ENCODE assay signal across 11 cellular contexts in the genomic region with DNA sequence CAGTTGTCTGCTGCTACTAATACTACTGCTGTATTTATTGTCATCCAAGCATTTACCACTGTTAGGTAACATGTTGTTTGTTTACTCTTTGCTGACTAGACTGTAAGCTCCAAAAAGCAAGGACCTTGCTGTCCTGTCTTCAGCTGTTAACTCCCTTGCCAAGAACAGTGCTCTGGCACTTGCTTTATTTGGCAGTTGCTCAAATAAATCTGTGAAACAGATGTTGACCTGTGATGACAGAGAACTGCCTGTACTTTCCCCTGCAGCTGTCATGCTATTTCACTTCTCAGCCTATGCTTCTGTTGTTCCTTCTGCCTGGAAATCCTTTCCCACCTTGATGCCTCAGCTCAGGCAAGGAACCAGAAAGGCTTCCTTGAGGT.
DNase-seq lines count a peak whose midpoint lies in the region; ATAC-seq, FAIRE-seq and TF ChIP-seq lines count a peak whose summit lies in the region.
"Had no signal": no experiment of that assay in that cellular context is flagged by ENCODE, and none has a peak within 500 bp of the region (broad histone marks: within the 10 kb centered on the region; RNA-seq: fewer than 3 reads in every experiment).

No MANE protein-coding gene starts in this region.

- no peak for FAIRE-seq in frontal cortex (lab: Jason Lieb, UNC)

- H3K27me3 ChIP-seq in GM23248 (replicated peaks; ENCODE audit: insufficient read depth), result no peaks in the 10 kb centered on the region
- H3K27me3 ChIP-seq in RWPE2 (ENCODE audit: insufficient read depth, poor library complexity, severe bottlenecking), result no peaks in the 10 kb centered on the region
- H3K27me3 ChIP-seq in hepatocyte, result no peaks in the 10 kb centered on the region
- H3K27me3 ChIP-seq in Caco-2 (replicated peaks; ENCODE audit: control insufficient read depth, insufficient read depth, low read length), result no peaks in the 10 kb centered on the region

- H3K4me3 ChIP-seq in GM23248, result no peak overlapping the region
- H3K4me3 ChIP-seq in RWPE2 (ENCODE audit: severe bottlenecking), result no peak overlapping the region
- H3K4me3 ChIP-seq in hepatocyte, result no peak overlapping the region
- H3K4me3 ChIP-seq in Caco-2 (ENCODE audit: low read depth, low read length), result no peak overlapping the region
- H3K4me3 ChIP-seq: skin epidermis had no signal

- H3K9me3 Mint-ChIP-seq in Caco-2 (ENCODE audit: unreplicated experiment), result peaks cover 9% of the 10 kb centered on the region

- H3F3A ChIP-seq in GM23248 (ENCODE audit: insufficient read depth), result no peaks in the 10 kb centered on the region

- peak; percentile 50 for DNase-seq in AG20443 (ENCODE audit: low spot score)
- peak; percentile 51 for DNase-seq in GM23248
- DNase-seq in RWPE2 (ENCODE audit: low spot score), result no peak
- DNase-seq in hepatocyte (ENCODE audit: low spot score), result peak; percentile 21
- no peak for DNase-seq in amygdala (lab: John Stamatoyannopoulos, UW)
- DNase-seq in Caco-2, result no peak
- no peak for DNase-seq in SIG-M5 treated with dmso at 0.1 percent for 504 hours (lab: John Stamatoyannopoulos, UW; ENCODE audit: unreplicated experiment)
- DNase-seq in frontal cortex (ENCODE audit: low spot score in 2 of 2), result no peak
- DNase-seq: COR-L47 had no signal

- H3K4me1 ChIP-seq in GM23248 (ENCODE audit: insufficient read depth) (no peaks in the 10 kb centered on the region), RWPE2 (ENCODE audit: insufficient read depth, poor library complexity, severe bottlenecking) (no peaks in the 10 kb centered on the region), hepatocyte (ENCODE audit: insufficient read depth) (no peaks in the 10 kb centered on the region), Caco-2 (no peaks in the 10 kb centered on the region)

- H2AFZ ChIP-seq in GM23248 (no peak overlapping the region), hepatocyte (no peak overlapping the region)

- no peaks in the 10 kb centered on the region for H3K9me3 ChIP-seq in GM23248 (ENCODE audit: low read depth)
- H3K9me3 ChIP-seq in RWPE2 (ENCODE audit: severe bottlenecking), result peaks cover 2% of the 10 kb centered on the region
- H3K9me3 ChIP-seq in hepatocyte (ENCODE audit: low read depth), result no peaks in the 10 kb centered on the region
- H3K9me3 ChIP-seq in Caco-2, result no peaks in the 10 kb centered on the region

- H3K27ac ChIP-seq in GM23248 (no peak overlapping the region), RWPE2 (ENCODE audit: poor library complexity, severe bottlenecking) (no peak overlapping the region), hepatocyte (no peak overlapping the region)
- H3K27ac ChIP-seq: skin epidermis had no signal

- H3K79me2 ChIP-seq in GM23248 (ENCODE audit: insufficient read depth), result no peaks in the 10 kb centered on the region
- H3K79me2 ChIP-seq in hepatocyte, result no peaks in the 10 kb centered on the region

- H3K4me1 Mint-ChIP-seq in Caco-2 (ENCODE audit: low read depth, unreplicated experiment), result peaks cover 6% of the 10 kb centered on the region

- in situ Hi-C loops in GM23248 (cut with MboI), result no loop called here

- CTCF ChIA-PET in Caco-2 (lab: Charles Lee), result no interaction called here

- no peaks in the 10 kb centered on the region for H3K27me3 Mint-ChIP-seq in Caco-2 (ENCODE audit: insufficient read depth, unreplicated experiment)
- H3K27me3 Mint-ChIP-seq: dendritic cell treated with granulocyte-macrophage colony-stimulating factor and Interleukin-4, amounts not matched to agents 40 ng/mL and 50 ng/mL, for 4 days had no signal

- H3K27ac Mint-ChIP-seq in Caco-2 (ENCODE audit: unreplicated experiment), result no peak overlapping the region
- H3K27ac Mint-ChIP-seq: dendritic cell treated with granulocyte-macrophage colony-stimulating factor and Interleukin-4, amounts not matched to agents 40 ng/mL and 50 ng/mL, for 4 days had no signal

- 0 out of 2 replicates have a peak, but pooled peaks cover 5% of the 10 kb centered on the region for H3K36me3 ChIP-seq in GM23248 (ENCODE audit: low read depth)
- peaks cover 2% of the 10 kb centered on the region for H3K36me3 ChIP-seq in RWPE2 (ENCODE audit: low read depth)
- no peaks in the 10 kb centered on the region for H3K36me3 ChIP-seq in hepatocyte (replicated peaks; ENCODE audit: insufficient read depth, low read depth)
- H3K36me3 ChIP-seq in Caco-2 (ENCODE audit: control insufficient read depth, insufficient read depth, low read length), result no peaks in the 10 kb centered on the region

- BruUV-seq in Caco-2 (replicated peaks; lab: Mats Ljungman, UMichigan), result no TSS peak

- TF ChIP-seq CTCF in RWPE2 (IDR thresholded peaks at IDR 0.05; ENCODE audit: poor library complexity, severe bottlenecking) (no peak), hepatocyte (IDR thresholded peaks at IDR 0.05; ENCODE audit: poor library complexity) (no peak), Caco-2 (IDR thresholded peaks at IDR 0.05; ENCODE audit: insufficient read depth in 1 of 2, low read depth in 1 of 2, low read length in 1 of 2, severe bottlenecking in 1 of 2, unreplicated experiment in 1 of 2) (no peak)

- H3K36me3 Mint-ChIP-seq in Caco-2 (ENCODE audit: insufficient read depth, unreplicated experiment), result peaks cover 9% of the 10 kb centered on the region

- no peak overlapping the region for H3K4me2 ChIP-seq in GM23248 (ENCODE audit: unreplicated experiment)
- no peak overlapping the region for H3K4me2 ChIP-seq in hepatocyte

- POLR2A ChIA-PET in Caco-2 (lab: Charles Lee), result no interaction called here

- H3K9ac ChIP-seq in GM23248, result no peak overlapping the region

- H3K9me2 ChIP-seq in GM23248 (ENCODE audit: insufficient read depth) (no peaks in the 10 kb centered on the region), hepatocyte (replicated peaks; ENCODE audit: insufficient read depth) (no peaks in the 10 kb centered on the region)

- intact Hi-C loops in Caco-2 (cut with micrococcal nuclease; ENCODE audit: unreplicated experiment), result no loop called here

- H4K20me1 ChIP-seq in GM23248 (ENCODE audit: insufficient read depth), result no peaks in the 10 kb centered on the region
- H4K20me1 ChIP-seq in hepatocyte (ENCODE audit: insufficient read depth, poor library complexity, severe bottlenecking), result no peaks in the 10 kb centered on the region

- ATAC-seq in RWPE2 (ENCODE audit: low read depth), result peak; percentile 51

- no peak overlapping the region for H3K4me3 Mint-ChIP-seq in Caco-2 (ENCODE audit: unreplicated experiment)
- H3K4me3 Mint-ChIP-seq: dendritic cell treated with granulocyte-macrophage colony-stimulating factor and Interleukin-4, amounts not matched to agents 40 ng/mL and 50 ng/mL, for 4 days had no signal

Comparison
In these comparisons a context has a peak if more than half of its experiments do, and no peak if none do; other contexts are left out.
1. DNase-seq: peak in AG20443 (single experiment), GM23248 (single experiment) and hepatocyte (single experiment); none in RWPE2 (single experiment), amygdala (0 of 56), Caco-2 (0 of 2), SIG-M5 treated with dmso at 0.1 percent for 504 hours (single experiment) and frontal cortex (0 of 2).